In genomic region chr17:65527381-65527780, GRCh38 we compare ENCODE assay signal across 17 cellular contexts. TPM values are rescaled to one million over a fixed set of nuclear protein-coding genes. Genes with fewer than 3 reads are reported as not detected.
DNase-seq lines count a peak whose midpoint lies in the region; ATAC-seq and TF ChIP-seq lines count a peak whose summit lies in the region.
"Had no signal": no experiment of that assay in that cellular context is flagged by ENCODE, and none has a peak within 500 bp of the region (broad histone marks: within the 10 kb centered on the region; RNA-seq: fewer than 3 reads in every experiment).

No MANE protein-coding gene starts in this region.

- no peak overlapping the region for H3K27ac ChIP-seq in CD4-positive, alpha-beta T cell (ENCODE audit: low read depth, low read length)
- H3K27ac ChIP-seq in CD4-positive, alpha-beta memory T cell (ENCODE audit: low read depth, low read length): no peak overlapping the region
- H3K27ac ChIP-seq in coronary artery: no peak overlapping the region
- no peak overlapping the region for H3K27ac ChIP-seq in neural progenitor cell
- H3K27ac ChIP-seq: BLaER1 treated with 17β-estradiol and CSF1 and Interleukin-3, amounts not matched to agents 10 nM and 100 nM had no signal

- H3F3A ChIP-seq in neural progenitor cell (ENCODE audit: low read depth): peaks cover 12% of the 10 kb centered on the region

- H3K36me3 Mint-ChIP-seq in CD4-positive, alpha-beta T cell (ENCODE audit: low read depth): peaks cover 45% of the 10 kb centered on the region
- H3K36me3 Mint-ChIP-seq in CD4-positive, alpha-beta memory T cell: peaks cover 30 to 39% of the 10 kb centered on the region in 2 donors
- H3K36me3 Mint-ChIP-seq in neural progenitor cell: peaks cover 37% of the 10 kb centered on the region

- no peak overlapping the region for H3K9ac ChIP-seq in neural progenitor cell
- H3K9ac ChIP-seq: BLaER1 treated with 17β-estradiol and CSF1 and Interleukin-3, amounts not matched to agents 10 nM and 100 nM had no signal

- H3K27ac Mint-ChIP-seq in CD4-positive, alpha-beta T cell: peak overlapping the region; percentile 59
- peak overlapping the region in 5 of 7 donors; percentile 23 to 90 (median 66) for H3K27ac Mint-ChIP-seq in CD4-positive, alpha-beta memory T cell
- peak overlapping the region; percentile 95 for H3K27ac Mint-ChIP-seq in neural progenitor cell

- H3K4me3 Mint-ChIP-seq in CD4-positive, alpha-beta T cell: no peak overlapping the region
- H3K4me3 Mint-ChIP-seq in CD4-positive, alpha-beta memory T cell: no peak overlapping the region
- no peak overlapping the region for H3K4me3 Mint-ChIP-seq in neural progenitor cell

- no peak for DNase-seq in CD4-positive, alpha-beta T cell
- no peak for DNase-seq in CD4-positive, alpha-beta memory T cell
- DNase-seq in coronary artery (ENCODE audit: low spot score) (peak; percentile 49), neural progenitor cell (ENCODE audit: low spot score) (no peak), SIG-M5 treated with dmso at 0.1 percent for 504 hours (lab: John Stamatoyannopoulos, UW; ENCODE audit: unreplicated experiment) (no peak), NCI-H2107 (lab: John Stamatoyannopoulos, UW) (no peak)
- DNase-seq: DMS153, EL, GOT3, MM.1S, NCI-H1105 treated with DMSO at 0.1 percent for 48 hours, NCI-H187 treated with DMSO at 0.1 percent for 48 hours, NCI-H510A treated with DMSO at 0.1 percent for 48 hours, Right ventricle myocardium superior had no signal

- H3K4me3 ChIP-seq in CD4-positive, alpha-beta memory T cell (ENCODE audit: low read length in 2 of 2): no peak overlapping the region
- H3K4me3 ChIP-seq in coronary artery (no peak overlapping the region), neural progenitor cell (no peak overlapping the region)
- H3K4me3 ChIP-seq: BLaER1 treated with 17β-estradiol and CSF1 and Interleukin-3, amounts not matched to agents 10 nM and 100 nM had no signal

- intact Hi-C loops in CD4-positive, alpha-beta T cell (cut with DNase I, micrococcal nuclease): no loop called here
- intact Hi-C loops in CD4-positive, alpha-beta memory T cell (cut with micrococcal nuclease): no loop called here

- CTCF ChIA-PET in CD4-positive, alpha-beta T cell (lab: Charles Lee): no interaction called here
- CTCF ChIA-PET in CD4-positive, alpha-beta memory T cell (lab: Charles Lee; ENCODE audit: partially characterized antibody): no interaction called here

- H3K79me2 ChIP-seq in neural progenitor cell (ENCODE audit: low read depth): no peaks in the 10 kb centered on the region

- peaks cover 53% of the 10 kb centered on the region for H3K4me1 Mint-ChIP-seq in CD4-positive, alpha-beta T cell (ENCODE audit: low read depth)
- H3K4me1 Mint-ChIP-seq in CD4-positive, alpha-beta memory T cell: peaks cover 27 to 29% (median 29%) of the 10 kb centered on the region in 4 donors
- peaks cover 61% of the 10 kb centered on the region for H3K4me1 Mint-ChIP-seq in neural progenitor cell

- no peaks in the 10 kb centered on the region for H3K27me3 Mint-ChIP-seq in CD4-positive, alpha-beta T cell
- H3K27me3 Mint-ChIP-seq in CD4-positive, alpha-beta memory T cell: no peaks in the 10 kb centered on the region
- H3K27me3 Mint-ChIP-seq in neural progenitor cell (ENCODE audit: insufficient read depth, low read depth): peaks cover 22% of the 10 kb centered on the region

- TF ChIP-seq CTCF in CD4-positive, alpha-beta T cell (IDR thresholded peaks at IDR 0.05): no peak
- TF ChIP-seq CTCF in coronary artery (IDR thresholded peaks at IDR 0.05) (no peak), neural progenitor cell (IDR thresholded peaks at IDR 0.05) (no peak)

- no peak overlapping the region for H3K4me2 ChIP-seq in neural progenitor cell
- H3K4me2 ChIP-seq: BLaER1 treated with 17β-estradiol and CSF1 and Interleukin-3, amounts not matched to agents 10 nM and 100 nM had no signal

- no peak for ATAC-seq in CD4-positive, alpha-beta T cell (ENCODE audit: poor library complexity)
- ATAC-seq in HG02798 (IDR thresholded peaks at IDR 0.05; ENCODE audit: poor library complexity, unreplicated experiment): no peak
- ATAC-seq: Panc1 had no signal

- no peaks in the 10 kb centered on the region for H3K9me3 Mint-ChIP-seq in CD4-positive, alpha-beta T cell
- H3K9me3 Mint-ChIP-seq in CD4-positive, alpha-beta memory T cell: peaks cover 0 to 2% (median 0%) of the 10 kb centered on the region in 8 donors
- H3K9me3 Mint-ChIP-seq in neural progenitor cell: no peaks in the 10 kb centered on the region

- H3K4me1 ChIP-seq in CD4-positive, alpha-beta memory T cell (ENCODE audit: insufficient read depth, low read length): peaks cover 24% of the 10 kb centered on the region
- H3K4me1 ChIP-seq in neural progenitor cell: peaks cover 28% of the 10 kb centered on the region

- H3K36me3 ChIP-seq in CD4-positive, alpha-beta memory T cell (ENCODE audit: insufficient read depth, low read length): peaks cover 12% of the 10 kb centered on the region
- no peaks in the 10 kb centered on the region for H3K36me3 ChIP-seq in neural progenitor cell

- POLR2A ChIA-PET in CD4-positive, alpha-beta T cell (lab: Charles Lee): no interaction called here
- POLR2A ChIA-PET in CD4-positive, alpha-beta memory T cell (lab: Charles Lee; ENCODE audit: partially characterized antibody): no interaction called here

- no peaks in the 10 kb centered on the region for H3K27me3 ChIP-seq in CD4-positive, alpha-beta T cell (ENCODE audit: control insufficient read depth, insufficient read depth, low read length)
- H3K27me3 ChIP-seq in CD4-positive, alpha-beta memory T cell (ENCODE audit: insufficient read depth, low read length): no peaks in the 10 kb centered on the region
- H3K27me3 ChIP-seq in neural progenitor cell: no peaks in the 10 kb centered on the region
- H3K27me3 ChIP-seq: BLaER1 treated with 17β-estradiol and CSF1 and Interleukin-3, amounts not matched to agents 10 nM and 100 nM had no signal

- peaks cover 41% of the 10 kb centered on the region for H4K20me1 ChIP-seq in neural progenitor cell (ENCODE audit: low read depth)
- H4K20me1 ChIP-seq: BLaER1 treated with 17β-estradiol and CSF1 and Interleukin-3, amounts not matched to agents 10 nM and 100 nM had no signal

- H3K9me3 ChIP-seq in CD4-positive, alpha-beta T cell (ENCODE audit: control insufficient read depth, low read length): no peaks in the 10 kb centered on the region
- H3K9me3 ChIP-seq in CD4-positive, alpha-beta memory T cell (ENCODE audit: control insufficient read depth in 1 of 2, low read length in 2 of 2): no peaks in the 10 kb centered on the region
- H3K9me3 ChIP-seq in neural progenitor cell (ENCODE audit: low read depth): no peaks in the 10 kb centered on the region
- H3K9me3 ChIP-seq: BLaER1 treated with 17β-estradiol and CSF1 and Interleukin-3, amounts not matched to agents 10 nM and 100 nM had no signal

- H2AFZ ChIP-seq in neural progenitor cell (replicated peaks): no peak overlapping the region

RNA-seq across cellular contexts. Expression of gene AXIN2, which starts 34.1 kb away (rescaled TPM):
- 10 to 100 TPM; 47.9 to 49.8 TPM for total RNA-seq in CD4-positive, alpha-beta T cell
- 10 to 100 TPM; 30.1 to 30.3 TPM for total RNA-seq in CD4-positive, alpha-beta memory T cell
- polyA plus RNA-seq in CD4-positive, alpha-beta memory T cell: 10 to 100 TPM in 1 of 2 donors, 1 to 10 TPM in 1; 3.4 to 11.8 TPM
- 21.8 and 22.0 TPM in 2 replicates for total RNA-seq in neural progenitor cell (ENCODE audit: low replicate concordance)
